16 cellular contexts compared by ENCODE assay signal in genomic region chr14:97025722-97026121, GRCh38.
DNase-seq lines count a peak whose midpoint lies in the region; ATAC-seq, FAIRE-seq and TF ChIP-seq lines count a peak whose summit lies in the region.
"Had no signal": no experiment of that assay in that cellular context is flagged by ENCODE, and none has a peak within 500 bp of the region (broad histone marks: within the 10 kb centered on the region; RNA-seq: fewer than 3 reads in every experiment).

No MANE protein-coding gene starts in this region.

- H3K27me3 Mint-ChIP-seq in stimulated activated naive CD8-positive, alpha-beta T cell treated with anti-CD3 and anti-CD28 coated beads, Interleukin-15, amount 100 ng/mL, for 72 hours: peaks cover 16% of the 10 kb centered on the region
- H3K27me3 Mint-ChIP-seq in activated T-cell treated with anti-CD3 and anti-CD28 coated beads, Interleukin-2, amount 50 U/mL, for 24 hours: peaks cover 21% of the 10 kb centered on the region

- H3K9me3 Mint-ChIP-seq in stimulated activated naive CD8-positive, alpha-beta T cell treated with anti-CD3 and anti-CD28 coated beads, Interleukin-15, amount 100 ng/mL, for 72 hours: no peaks in the 10 kb centered on the region
- H3K9me3 Mint-ChIP-seq in activated T-cell treated with anti-CD3 and anti-CD28 coated beads, Interleukin-2, amount 50 U/mL, for 24 hours: no peaks in the 10 kb centered on the region

- H3K18ac ChIP-seq in H1 (ENCODE audit: extremely low read depth, low read length) (peak overlapping the region; percentile 88), trophoblast cell (ENCODE audit: low read length) (no peak overlapping the region)

- no peak overlapping the region for H3K14ac ChIP-seq in H1 (ENCODE audit: insufficient read length)
- no peak overlapping the region for H3K14ac ChIP-seq in trophoblast cell (ENCODE audit: low read length)

- no peak overlapping the region for H3K27ac ChIP-seq in H1 (ENCODE audit: low read depth, low read length)
- H3K27ac ChIP-seq in trophoblast cell (ENCODE audit: low read depth, low read length): no peak overlapping the region
- H3K27ac ChIP-seq: pancreas, SJSA1, stomach had no signal

- no peak overlapping the region for H4K5ac ChIP-seq in H1 (ENCODE audit: insufficient read length, low read depth, low read length)

- peak; percentile 27 to 54 for DNase-seq in H1 (ENCODE audit: low read depth in 1 of 2, low spot score in 2 of 2)
- DNase-seq in trophoblast cell: no peak
- no peak for DNase-seq in stimulated activated naive CD8-positive, alpha-beta T cell treated with anti-CD3 and anti-CD28 coated beads, Interleukin-15, amount 100 ng/mL, for 72 hours
- no peak for DNase-seq in activated T-cell treated with anti-CD3 and anti-CD28 coated beads, Interleukin-2, amount 50 U/mL, for 24 hours
- DNase-seq in NCI-H1092 treated with DMSO at 0.1 percent for 48 hours (lab: John Stamatoyannopoulos, UW): no peak
- DNase-seq: activated CD4-positive, alpha-beta T cell treated with anti-CD3 and anti-CD28 coated beads for 48 hours; activated T-cell treated with anti-CD3 and anti-CD28 coated beads, Interleukin-2, amount 50 U/mL, for 1 hour; NCI-H345; pancreas; stimulated activated CD4-positive, alpha-beta T cell treated with anti-CD3 and anti-CD28 coated beads, Interleukin-12 subunit alpha, Interleukin-12 subunit beta, amount 100 ng/mL, for 4 hours; stomach; T-helper 9 cell had no signal

- H3K27ac Mint-ChIP-seq in stimulated activated naive CD8-positive, alpha-beta T cell treated with anti-CD3 and anti-CD28 coated beads, Interleukin-15, amount 100 ng/mL, for 72 hours: no peak overlapping the region
- no peak overlapping the region for H3K27ac Mint-ChIP-seq in activated T-cell treated with anti-CD3 and anti-CD28 coated beads, Interleukin-2, amount 50 U/mL, for 24 hours

- no peak overlapping the region for H2BK120ac ChIP-seq in H1 (replicated peaks; ENCODE audit: low read depth, low read length)
- H2BK120ac ChIP-seq in trophoblast cell (ENCODE audit: insufficient read depth, low read length, poor library complexity): no peak overlapping the region

- H3K36me3 ChIP-seq in H1 (ENCODE audit: control insufficient read depth in 2 of 4, insufficient read depth in 4 of 4, low read length in 3 of 4) (no peaks in the 10 kb centered on the region), trophoblast cell (ENCODE audit: control insufficient read depth in 1 of 2, insufficient read depth in 2 of 2, low read length in 2 of 2) (no peaks in the 10 kb centered on the region)
- H3K36me3 ChIP-seq: pancreas, SJSA1, stomach had no signal

- no peak overlapping the region for H3K4me3 Mint-ChIP-seq in stimulated activated naive CD8-positive, alpha-beta T cell treated with anti-CD3 and anti-CD28 coated beads, Interleukin-15, amount 100 ng/mL, for 72 hours
- H3K4me3 Mint-ChIP-seq in activated T-cell treated with anti-CD3 and anti-CD28 coated beads, Interleukin-2, amount 50 U/mL, for 24 hours: no peak overlapping the region

- H2BK12ac ChIP-seq in H1 (ENCODE audit: low read depth, low read length): 0 out of 2 replicates have a peak overlapping the region, but pooled peaks have one; percentile 85
- H2BK12ac ChIP-seq in trophoblast cell (ENCODE audit: low read length): no peak overlapping the region

- H4K20me1 ChIP-seq in H1 (replicated peaks in 1 of 2; ENCODE audit: control insufficient read depth in 1 of 2, insufficient read depth in 2 of 2, low read length in 2 of 2): no peaks in the 10 kb centered on the region

- no peak for TF ChIP-seq RAD21 in H1 (IDR thresholded peaks at IDR 0.05 in 1 of 2, conservative IDR thresholded peaks at IDR 0.05 in 1 of 2; ENCODE audit: low read depth in 2 of 2, low read length in 2 of 2)

- no peak for FAIRE-seq in H1 (lab: Jason Lieb, UNC)
- FAIRE-seq: HepG2, pancreas had no signal

- H3K79me2 ChIP-seq in H1 (ENCODE audit: control insufficient read depth in 1 of 2, insufficient read depth in 2 of 2, low read length in 2 of 2): no peaks in the 10 kb centered on the region
- H3K79me2 ChIP-seq in trophoblast cell (ENCODE audit: control insufficient read depth, insufficient read depth, low read length, poor library complexity): no peaks in the 10 kb centered on the region

- H2BK5ac ChIP-seq in H1 (ENCODE audit: low read depth, low read length) (peak overlapping the region; percentile 89; the same call in 1 of the 2 replicates), trophoblast cell (ENCODE audit: low read depth, low read length, poor library complexity) (no peak overlapping the region)

- no peak for TF ChIP-seq POLR2A in H1 (IDR thresholded peaks at IDR 0.05; ENCODE audit: control extremely low read depth in 1 of 2, low read depth in 2 of 2, low read length in 2 of 2)

- H3K23me2 ChIP-seq in H1 (ENCODE audit: low read depth, low read length): no peaks in the 10 kb centered on the region

- no peak overlapping the region; the same call in 1 of the 2 replicates for H2AFZ ChIP-seq in H1 (ENCODE audit: low read length)
- no peak overlapping the region for H2AFZ ChIP-seq in trophoblast cell (ENCODE audit: insufficient read depth, low read length, poor library complexity)

- H3K4me2 ChIP-seq in H1 (ENCODE audit: insufficient read depth in 1 of 2, low read depth in 2 of 2, low read length in 2 of 2) (peak overlapping the region; percentile 51 to 64), trophoblast cell (ENCODE audit: low read length) (no peak overlapping the region)

- peak; percentile 65 for ATAC-seq in GM21360 (IDR thresholded peaks at IDR 0.05; ENCODE audit: unreplicated experiment)
- peak; percentile 65 for ATAC-seq in HG03342 (IDR thresholded peaks at IDR 0.05; ENCODE audit: unreplicated experiment)
- no peak for ATAC-seq in stimulated activated naive CD8-positive, alpha-beta T cell treated with anti-CD3 and anti-CD28 coated beads, Interleukin-15, amount 100 ng/mL, for 72 hours
- ATAC-seq: HepG2 had no signal

- H4K8ac ChIP-seq in H1 (ENCODE audit: extremely low read depth, insufficient read depth, low read length): no peak overlapping the region
- no peak overlapping the region for H4K8ac ChIP-seq in trophoblast cell (ENCODE audit: low read depth, low read length)

- peak overlapping the region; percentile 62 for H4K91ac ChIP-seq in H1 (replicated peaks; ENCODE audit: insufficient read length, low read length)
- no peak overlapping the region for H4K91ac ChIP-seq in trophoblast cell (ENCODE audit: low read depth, low read length)

- H3K4me1 ChIP-seq in H1 (replicated peaks in 1 of 4; ENCODE audit: control insufficient read depth in 3 of 4, insufficient read depth in 4 of 4, low read length in 3 of 4) (peaks cover 12 to 43% (median 33%) of the 10 kb centered on the region in 4 experiments), trophoblast cell (ENCODE audit: control insufficient read depth in 1 of 2, insufficient read depth in 2 of 2, low read length in 2 of 2) (no peaks in the 10 kb centered on the region)
- H3K4me1 ChIP-seq: pancreas, SJSA1, stomach had no signal

- no peaks in the 10 kb centered on the region for H3K36me3 Mint-ChIP-seq in activated T-cell treated with anti-CD3 and anti-CD28 coated beads, Interleukin-2, amount 50 U/mL, for 24 hours (ENCODE audit: low read depth)

- peak overlapping the region in 1 of 4 experiments; percentile 47; a peak in 4 of 8 replicates for H3K4me3 ChIP-seq in H1 (ENCODE audit: extremely low read depth in 1 of 4, insufficient read depth in 2 of 4, low read depth in 3 of 4, low read length in 4 of 4)
- H3K4me3 ChIP-seq in trophoblast cell (ENCODE audit: low read depth, low read length): peak overlapping the region; percentile 22
- H3K4me3 ChIP-seq: pancreas, SJSA1, stomach had no signal

- no peaks in the 10 kb centered on the region for H3K9me3 ChIP-seq in H1 (ENCODE audit: insufficient read depth in 2 of 2, low read depth in 1 of 2, low read length in 1 of 2)
- peaks cover 2% of the 10 kb centered on the region for H3K9me3 ChIP-seq in trophoblast cell (ENCODE audit: insufficient read depth, low read depth, low read length)
- H3K9me3 ChIP-seq: pancreas, SJSA1 had no signal

- peak overlapping the region; percentile 24 for H3K56ac ChIP-seq in H1 (replicated peaks; ENCODE audit: insufficient read length, low read depth, low read length)

- TF ChIP-seq CTCF in H1 (IDR thresholded peaks at IDR 0.05; ENCODE audit: control extremely low read depth in 1 of 3, insufficient read depth in 1 of 3, low read depth in 1 of 3, low read length in 3 of 3): no peak

- no peak overlapping the region for H2BK15ac ChIP-seq in H1 (ENCODE audit: low read length)

- 4% methylated on average over 16 of the region's 16 CpGs; no CpG with 5 or more reads in 1 of the 2 experiments for WGBS in H1 (ENCODE audit: extremely low coverage in 1 of 2, insufficient coverage in 1 of 2, insufficient read length in 1 of 2, insufficient replicate concordance in 2 of 2, low coverage in 1 of 2, low lambda C conversion rate in 2 of 2, missing lambda C conversion rate in 1 of 2), 2 experiments
- no CpG with 5 or more reads among the region's 16 CpGs for WGBS in trophoblast cell (ENCODE audit: extremely low coverage, insufficient coverage, insufficient read length)

- no peak for TF ChIP-seq EP300 in H1 (IDR thresholded peaks at IDR 0.05; ENCODE audit: borderline replicate concordance in 1 of 2, low read depth in 2 of 2, low read length in 2 of 2)

- H3K23ac ChIP-seq in H1 (ENCODE audit: insufficient read length): no peak overlapping the region
- H3K23ac ChIP-seq in trophoblast cell (ENCODE audit: low read length): no peak overlapping the region

- POLR2A ChIA-PET in H1 (lab: Charles Lee; ENCODE audit: partially characterized antibody): no interaction called here

- CTCF ChIA-PET in H1 (lab: Charles Lee; ENCODE audit: partially characterized antibody): no interaction called here

- H3K4me1 Mint-ChIP-seq in stimulated activated naive CD8-positive, alpha-beta T cell treated with anti-CD3 and anti-CD28 coated beads, Interleukin-15, amount 100 ng/mL, for 72 hours: peaks cover 17% of the 10 kb centered on the region
- peaks cover 11% of the 10 kb centered on the region for H3K4me1 Mint-ChIP-seq in activated T-cell treated with anti-CD3 and anti-CD28 coated beads, Interleukin-2, amount 50 U/mL, for 24 hours (ENCODE audit: low read depth)

- H3K9ac ChIP-seq in H1 (replicated peaks in 1 of 4; ENCODE audit: extremely low read depth in 1 of 4, low read depth in 3 of 4, low read length in 3 of 4): no peak overlapping the region
- no peak overlapping the region for H3K9ac ChIP-seq in trophoblast cell (ENCODE audit: low read length)

- H3K27me3 ChIP-seq in H1 (replicated peaks in 1 of 4; ENCODE audit: control insufficient read depth in 3 of 4, extremely low read depth in 1 of 4, insufficient read depth in 3 of 4, low read length in 3 of 4) (no peaks in the 10 kb centered on the region), trophoblast cell (ENCODE audit: insufficient read depth, low read length) (no peaks in the 10 kb centered on the region)
- H3K27me3 ChIP-seq: SJSA1 had no signal

- H3K79me1 ChIP-seq in H1 (ENCODE audit: low read depth, low read length): no peaks in the 10 kb centered on the region
- H3K79me1 ChIP-seq in trophoblast cell (ENCODE audit: low read length): no peaks in the 10 kb centered on the region

- H2AK5ac ChIP-seq in H1 (ENCODE audit: low read depth, low read length): no peak overlapping the region
- H2AK5ac ChIP-seq in trophoblast cell (ENCODE audit: low read length): no peak overlapping the region

- H3K4ac ChIP-seq in H1 (replicated peaks; ENCODE audit: insufficient read length, low read depth, low read length): no peak overlapping the region
- H3K4ac ChIP-seq in trophoblast cell (ENCODE audit: low read depth, low read length): no peak overlapping the region

- no peak overlapping the region for H4K12ac ChIP-seq in trophoblast cell (ENCODE audit: low read depth, low read length)

- H2BK20ac ChIP-seq in H1 (ENCODE audit: low read length): peak overlapping the region; percentile 68; the same call in 1 of the 2 replicates

Comparison
In these comparisons a context has a peak if more than half of its experiments do, and no peak if none do; other contexts are left out.
1. DNase-seq: peak in H1 (2 of 2); none in trophoblast cell (0 of 2), stimulated activated naive CD8-positive, alpha-beta T cell treated with anti-CD3 and anti-CD28 coated beads, Interleukin-15, amount 100 ng/mL, for 72 hours (0 of 2), activated T-cell treated with anti-CD3 and anti-CD28 coated beads, Interleukin-2, amount 50 U/mL, for 24 hours (single experiment) and NCI-H1092 treated with DMSO at 0.1 percent for 48 hours (single experiment).